In genomic region chr5:68214472-68215207, GRCh38 we compare ENCODE assay signal across 1 cellular context.
TF ChIP-seq lines count a peak whose summit lies in the region.

No MANE protein-coding gene starts in this region.

TF ChIP-seq in SK-N-SH treated with all-trans-retinoic acid at 6 μM for 48 hours, 23 proteins besides CTCF, POLR2A, EP300 and RAD21 (continued from another document):
- TF ChIP-seq RARB (CRISPR knock-in tag; IDR thresholded peaks at IDR 0.05) (no peak), GLIS3 (CRISPR knock-in tag; IDR thresholded peaks at IDR 0.05) (no peak), OSR1 (CRISPR knock-in tag; IDR thresholded peaks at IDR 0.05) (no peak), CREB5 (CRISPR knock-in tag; IDR thresholded peaks at IDR 0.05; ENCODE audit: low read depth) (no peak), PATZ1 (CRISPR knock-in tag; IDR thresholded peaks at IDR 0.05; ENCODE audit: borderline replicate concordance) (no peak), BACH2 (CRISPR knock-in tag; IDR thresholded peaks at IDR 0.05; ENCODE audit: borderline replicate concordance) (no peak), CSRNP3 (CRISPR knock-in tag; IDR thresholded peaks at IDR 0.05) (no peak), ZNF8 (CRISPR knock-in tag; IDR thresholded peaks at IDR 0.05) (no peak), ZC3H10 (CRISPR knock-in tag; IDR thresholded peaks at IDR 0.05) (no peak), ESRRG (CRISPR knock-in tag; IDR thresholded peaks at IDR 0.05) (no peak)
